ENCODE assay signal across 19 cellular contexts in genomic region chr18:63232826-63233225, GRCh38.
DNase-seq lines count a peak whose midpoint lies in the region; ATAC-seq lines count a peak whose summit lies in the region.
"Had no signal": no experiment of that assay in that cellular context is flagged by ENCODE, and none has a peak within 500 bp of the region (broad histone marks: within the 10 kb centered on the region; RNA-seq: fewer than 3 reads in every experiment).

No MANE protein-coding gene starts in this region.

- POLR2A ChIA-PET in CD8-positive, alpha-beta memory T cell (lab: Charles Lee) = interaction anchor here (0.8 kb wide), 1 partner anchor 80 kb away, joined by 3 read pairs; no protein-coding TSS in a partner anchor
- POLR2A ChIA-PET in naive thymus-derived CD8-positive, alpha-beta T cell (lab: Charles Lee) = interaction anchor here (1.5 kb wide), 1 partner anchor 86 kb away, joined by 6 read pairs; the partner anchor contains the start of gene BCL2

- peaks cover 2% of the 10 kb centered on the region for H3K9me3 Mint-ChIP-seq in activated CD8-positive, alpha-beta memory T cell treated with anti-CD3 and anti-CD28 coated beads, Interleukin-2, amount 10 ng/mL, durations not matched to agents 7 days and 5 days (ENCODE audit: low read depth)
- H3K9me3 Mint-ChIP-seq in CD8-positive, alpha-beta memory T cell = peaks cover 0 to 14% (median 0%) of the 10 kb centered on the region in 5 donors
- peaks cover 19% of the 10 kb centered on the region for H3K9me3 Mint-ChIP-seq in activated T-helper 2 cell treated with anti-CD3 and anti-CD28 coated beads, Interferon-gamma antibody, Interleukin-2, Interleukin-4, amounts not matched to agents 10 μg/mL and 5 μg/mL and 100 μg/mL, durations not matched to agents 14 hours and 24 hours and 36 hours
- H3K9me3 Mint-ChIP-seq in naive thymus-derived CD8-positive, alpha-beta T cell = peaks cover 0 to 7% (median 0%) of the 10 kb centered on the region in 9 donors

- H3K27me3 ChIP-seq in CD8-positive, alpha-beta memory T cell (ENCODE audit: insufficient read depth, low read length, poor library complexity, severe bottlenecking) = no peaks in the 10 kb centered on the region
- H3K27me3 ChIP-seq: BLaER1 treated with 17β-estradiol and CSF1 and Interleukin-3, amounts not matched to agents 10 nM and 100 nM; MG63 had no signal

- no peaks in the 10 kb centered on the region for H3K9me3 ChIP-seq in CD8-positive, alpha-beta memory T cell (ENCODE audit: low read length)
- H3K9me3 ChIP-seq: MG63 had no signal

- H3K27me3 Mint-ChIP-seq in activated CD8-positive, alpha-beta memory T cell treated with anti-CD3 and anti-CD28 coated beads, Interleukin-2, amount 10 ng/mL, durations not matched to agents 7 days and 5 days = no peaks in the 10 kb centered on the region
- H3K27me3 Mint-ChIP-seq in CD8-positive, alpha-beta memory T cell = peaks cover 0 to 2% of the 10 kb centered on the region in 2 donors
- H3K27me3 Mint-ChIP-seq in activated T-helper 2 cell treated with anti-CD3 and anti-CD28 coated beads, Interferon-gamma antibody, Interleukin-2, Interleukin-4, amounts not matched to agents 10 μg/mL and 5 μg/mL and 100 μg/mL, durations not matched to agents 14 hours and 24 hours and 36 hours (ENCODE audit: low read depth) = no peaks in the 10 kb centered on the region
- no peaks in the 10 kb centered on the region for H3K27me3 Mint-ChIP-seq in naive thymus-derived CD8-positive, alpha-beta T cell

- H3K27ac Mint-ChIP-seq in activated CD8-positive, alpha-beta memory T cell treated with anti-CD3 and anti-CD28 coated beads, Interleukin-2, amount 10 ng/mL, durations not matched to agents 7 days and 5 days = peak overlapping the region; percentile 78
- H3K27ac Mint-ChIP-seq in CD8-positive, alpha-beta memory T cell = peak overlapping the region; percentile 60 to 96 (median 84)
- peak overlapping the region; percentile 62 for H3K27ac Mint-ChIP-seq in activated T-helper 2 cell treated with anti-CD3 and anti-CD28 coated beads, Interferon-gamma antibody, Interleukin-2, Interleukin-4, amounts not matched to agents 10 μg/mL and 5 μg/mL and 100 μg/mL, durations not matched to agents 14 hours and 24 hours and 36 hours
- peak overlapping the region; percentile 70 to 98 (median 86) for H3K27ac Mint-ChIP-seq in naive thymus-derived CD8-positive, alpha-beta T cell

- H3K4me1 ChIP-seq in CD8-positive, alpha-beta memory T cell (ENCODE audit: insufficient read depth, low read length) = peaks cover 41% of the 10 kb centered on the region

- H3K4me3 Mint-ChIP-seq in activated CD8-positive, alpha-beta memory T cell treated with anti-CD3 and anti-CD28 coated beads, Interleukin-2, amount 10 ng/mL, durations not matched to agents 7 days and 5 days = peak overlapping the region; percentile 63
- peak overlapping the region; percentile 20 to 83 (median 64) for H3K4me3 Mint-ChIP-seq in CD8-positive, alpha-beta memory T cell
- no peak overlapping the region for H3K4me3 Mint-ChIP-seq in activated T-helper 2 cell treated with anti-CD3 and anti-CD28 coated beads, Interferon-gamma antibody, Interleukin-2, Interleukin-4, amounts not matched to agents 10 μg/mL and 5 μg/mL and 100 μg/mL, durations not matched to agents 14 hours and 24 hours and 36 hours (ENCODE audit: low read depth)
- H3K4me3 Mint-ChIP-seq in naive thymus-derived CD8-positive, alpha-beta T cell = peak overlapping the region in 7 of 10 donors; percentile 4 to 67 (median 24)

- H3K4me1 Mint-ChIP-seq in activated CD8-positive, alpha-beta memory T cell treated with anti-CD3 and anti-CD28 coated beads, Interleukin-2, amount 10 ng/mL, durations not matched to agents 7 days and 5 days = peaks cover 88% of the 10 kb centered on the region
- peaks cover 74 to 91% (median 83%) of the 10 kb centered on the region in 3 donors for H3K4me1 Mint-ChIP-seq in CD8-positive, alpha-beta memory T cell
- peaks cover 71% of the 10 kb centered on the region for H3K4me1 Mint-ChIP-seq in activated T-helper 2 cell treated with anti-CD3 and anti-CD28 coated beads, Interferon-gamma antibody, Interleukin-2, Interleukin-4, amounts not matched to agents 10 μg/mL and 5 μg/mL and 100 μg/mL, durations not matched to agents 14 hours and 24 hours and 36 hours (ENCODE audit: low read depth)
- peaks cover 46 to 88% (median 81%) of the 10 kb centered on the region in 4 donors for H3K4me1 Mint-ChIP-seq in naive thymus-derived CD8-positive, alpha-beta T cell

- H3K4me3 ChIP-seq in CD8-positive, alpha-beta memory T cell (ENCODE audit: low read length) = no peak overlapping the region
- H3K4me3 ChIP-seq: BLaER1 treated with 17β-estradiol and CSF1 and Interleukin-3, amounts not matched to agents 10 nM and 100 nM; lung; MG63 had no signal

- DNase-seq in activated CD8-positive, alpha-beta memory T cell treated with anti-CD3 and anti-CD28 coated beads, Interleukin-2, amount 10 ng/mL, durations not matched to agents 7 days and 5 days = no peak
- no peak for DNase-seq in activated CD8-positive, alpha-beta memory T cell treated with anti-CD3 and anti-CD28 coated beads, Interleukin-2, amount 50 U/mL, for 48 hours
- no peak for DNase-seq in CD8-positive, alpha-beta memory T cell
- DNase-seq in activated T-helper 2 cell treated with anti-CD3 and anti-CD28 coated beads, Interferon-gamma antibody, Interleukin-2, Interleukin-4, amounts not matched to agents 10 μg/mL and 5 μg/mL and 100 μg/mL, durations not matched to agents 14 hours and 24 hours and 36 hours (ENCODE audit: low spot score) = no peak
- peak in 1 of 10 donors; percentile 28 for DNase-seq in naive thymus-derived CD8-positive, alpha-beta T cell
- DNase-seq in NCI-H2081 treated with DMSO at 0.1 percent for 48 hours (lab: John Stamatoyannopoulos, UW) (no peak), hepatic stellate cell (ENCODE audit: low spot score) (no peak)
- DNase-seq: DMS153, GOT3, IMR-90, kidney, MG63, NCI-H146, NCI-H774, SHP77 had no signal

- H3K36me3 Mint-ChIP-seq in activated CD8-positive, alpha-beta memory T cell treated with anti-CD3 and anti-CD28 coated beads, Interleukin-2, amount 10 ng/mL, durations not matched to agents 7 days and 5 days = peaks cover 70% of the 10 kb centered on the region
- H3K36me3 Mint-ChIP-seq in CD8-positive, alpha-beta memory T cell = peaks cover 13 to 16% (median 14%) of the 10 kb centered on the region in 3 donors
- H3K36me3 Mint-ChIP-seq in activated T-helper 2 cell treated with anti-CD3 and anti-CD28 coated beads, Interferon-gamma antibody, Interleukin-2, Interleukin-4, amounts not matched to agents 10 μg/mL and 5 μg/mL and 100 μg/mL, durations not matched to agents 14 hours and 24 hours and 36 hours (ENCODE audit: low read depth) = peaks cover 82% of the 10 kb centered on the region
- peaks cover 6 to 25% (median 16%) of the 10 kb centered on the region in 3 donors for H3K36me3 Mint-ChIP-seq in naive thymus-derived CD8-positive, alpha-beta T cell

- CTCF ChIA-PET in activated CD8-positive, alpha-beta memory T cell treated with anti-CD3 and anti-CD28 coated beads, Interleukin-2, amount 10 ng/mL, durations not matched to agents 7 days and 5 days (lab: Charles Lee) = interaction anchor here (2.5 kb wide), 1 partner anchor 85 kb away, joined by 13 read pairs; no protein-coding TSS in a partner anchor
- CTCF ChIA-PET in CD8-positive, alpha-beta memory T cell (lab: Charles Lee) = interaction anchor here (1.0 to 1.6 kb wide), 2 partner anchors 85 to 86 kb away, joined by 3 to 5 read pairs; no protein-coding TSS in a partner anchor

- no peak overlapping the region for H3K27ac ChIP-seq in CD8-positive, alpha-beta memory T cell (ENCODE audit: low read depth, low read length)
- H3K27ac ChIP-seq: BLaER1 treated with 17β-estradiol and CSF1 and Interleukin-3, amounts not matched to agents 10 nM and 100 nM had no signal

- ATAC-seq in activated CD8-positive, alpha-beta memory T cell treated with anti-CD3 and anti-CD28 coated beads, Interleukin-2, amount 10 ng/mL, durations not matched to agents 7 days and 5 days = peak; percentile 47
- peak; percentile 65 to 66 for ATAC-seq in naive thymus-derived CD8-positive, alpha-beta T cell
- ATAC-seq in GM21367 (IDR thresholded peaks at IDR 0.05; ENCODE audit: unreplicated experiment) = no peak
- ATAC-seq: esophagus mucosa had no signal

- intact Hi-C loops in activated T-helper 2 cell treated with anti-CD3 and anti-CD28 coated beads, Interferon-gamma antibody, Interleukin-2, Interleukin-4, amounts not matched to agents 10 μg/mL and 5 μg/mL and 100 μg/mL, durations not matched to agents 14 hours and 24 hours and 36 hours (cut with micrococcal nuclease) = loop anchor here (1.0 kb wide), 1 partner anchor 72 kb away; no protein-coding TSS in a partner anchor

- no peaks in the 10 kb centered on the region for H3K36me3 ChIP-seq in CD8-positive, alpha-beta memory T cell (ENCODE audit: insufficient read depth, low read length)
- H3K36me3 ChIP-seq: MG63 had no signal
